ENCODE assay signal across 9 cellular contexts in the genomic region with DNA sequence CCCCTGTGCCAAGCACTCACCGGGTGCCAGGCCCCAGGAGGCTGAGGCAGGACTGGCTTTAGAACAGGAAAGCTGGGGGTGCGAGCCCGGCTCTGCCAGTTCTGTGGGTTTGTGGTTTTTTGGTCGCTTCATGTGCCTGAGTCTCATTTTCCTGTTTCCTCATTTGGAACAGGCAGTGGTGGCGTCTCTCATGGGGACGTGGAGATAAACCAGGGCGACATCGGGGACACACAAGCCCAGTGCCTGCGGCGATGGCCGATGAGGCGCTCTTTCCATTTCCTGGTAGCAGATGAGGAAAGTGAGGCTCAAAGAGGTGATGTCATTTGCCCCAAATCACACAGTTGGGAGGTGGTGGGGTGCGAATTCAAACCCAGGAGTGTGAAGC. TPM values are rescaled to one million over a fixed set of nuclear protein-coding genes. Genes with fewer than 3 reads are reported as not detected.
DNase-seq lines count a peak whose midpoint lies in the region; ATAC-seq and TF ChIP-seq lines count a peak whose summit lies in the region.
"Had no signal": no experiment of that assay in that cellular context is flagged by ENCODE, and none has a peak within 500 bp of the region (broad histone marks: within the 10 kb centered on the region; RNA-seq: fewer than 3 reads in every experiment).

No MANE protein-coding gene starts in this region.

- intact Hi-C loops in esophagus squamous epithelium (cut with DNase I), result no loop called here

- H3K36me3 ChIP-seq in esophagus squamous epithelium (no peaks in the 10 kb centered on the region), BE2C (no peaks in the 10 kb centered on the region)

- no peak for ATAC-seq in HG02571 (IDR thresholded peaks at IDR 0.05; ENCODE audit: unreplicated experiment)

- no peak overlapping the region for H3K4me3 Mint-ChIP-seq in progenitor cell of endocrine pancreas (ENCODE audit: low read depth)

- peak overlapping the region in 3 of 4 donors; percentile 17 to 79 (median 68) for H3K27ac ChIP-seq in esophagus squamous epithelium

- TF ChIP-seq POLR2A in esophagus squamous epithelium (IDR thresholded peaks at IDR 0.05), result no peak

- peaks cover 18% of the 10 kb centered on the region for H3K4me1 Mint-ChIP-seq in progenitor cell of endocrine pancreas (ENCODE audit: low read depth)

- peak overlapping the region in 1 of 4 donors; percentile 12 for H3K4me3 ChIP-seq in esophagus squamous epithelium
- H3K4me3 ChIP-seq in BE2C (ENCODE audit: low read depth, low read length), result no peak overlapping the region

- no peak overlapping the region for H3K27ac Mint-ChIP-seq in progenitor cell of endocrine pancreas

- H3K9me3 ChIP-seq in esophagus squamous epithelium, result no peaks in the 10 kb centered on the region
- H3K9me3 ChIP-seq in BE2C, result no peaks in the 10 kb centered on the region

- WGBS in esophagus squamous epithelium, 2 donors, result 27 to 60% methylated on average over 5 to 12 of the region's 13 CpGs

- peaks cover 3% of the 10 kb centered on the region for H3K9me3 Mint-ChIP-seq in progenitor cell of endocrine pancreas (ENCODE audit: low read depth)

- H3K27me3 ChIP-seq in esophagus squamous epithelium (no peaks in the 10 kb centered on the region), BE2C (no peaks in the 10 kb centered on the region)

- no peak for TF ChIP-seq CTCF in esophagus squamous epithelium (IDR thresholded peaks at IDR 0.05)
- no peak for TF ChIP-seq CTCF in BE2C (IDR thresholded peaks at IDR 0.05; ENCODE audit: low read depth, low read length)
- no peak for TF ChIP-seq CTCF in progenitor cell of endocrine pancreas (IDR thresholded peaks at IDR 0.05; ENCODE audit: unreplicated experiment)

- peaks cover 2% of the 10 kb centered on the region for H3K36me3 Mint-ChIP-seq in progenitor cell of endocrine pancreas (ENCODE audit: insufficient read depth)

- H3K27me3 Mint-ChIP-seq in progenitor cell of endocrine pancreas, result no peaks in the 10 kb centered on the region

- H3K4me1 ChIP-seq in esophagus squamous epithelium (peaks cover 0 to 51% (median 30%) of the 10 kb centered on the region in 3 donors), BE2C (peaks cover 12% of the 10 kb centered on the region)

- DNase-seq in Kasumi-1 (lab: John Stamatoyannopoulos, UW) (peak; percentile 80 to 81), esophagus squamous epithelium (lab: John Stamatoyannopoulos, UW) (no peak), BE2C (no peak), progenitor cell of endocrine pancreas (ENCODE audit: low spot score, unreplicated experiment) (no peak), midbrain (lab: John Stamatoyannopoulos, UW) (no peak)
- DNase-seq in activated CD4-positive, alpha-beta T cell treated with anti-CD3 and anti-CD28 coated beads for 1 hour, result peak; percentile 43
- DNase-seq in stimulated activated CD8-positive, alpha-beta memory T cell treated with anti-CD3 and anti-CD28 coated beads, Interleukin-4, amount 100 ng/mL, for 48 hours, result peak; percentile 76
- DNase-seq: NCI-H1105 treated with DMSO at 0.1 percent for 48 hours had no signal

RNA-seq across cellular contexts. Expression of a gene that starts 20.8 kb away (rescaled TPM):
- 10 to 100 TPM in 1 of 4 donors, 1 to 10 TPM in 3; 1.1 to 13.0 (median 4.2) TPM for total RNA-seq in esophagus squamous epithelium
- 39.6 TPM for polyA plus RNA-seq in BE2C (2012; ENCODE audit: insufficient read depth, insufficient read length, low read depth)
- 60.4 and 64.3 TPM in 2 replicates for total RNA-seq in progenitor cell of endocrine pancreas

Comparison
In these comparisons a context has a peak if more than half of its experiments do, and no peak if none do; other contexts are left out.
1. DNase-seq: peak in Kasumi-1 (2 of 2), activated CD4-positive, alpha-beta T cell treated with anti-CD3 and anti-CD28 coated beads for 1 hour (single experiment) and stimulated activated CD8-positive, alpha-beta memory T cell treated with anti-CD3 and anti-CD28 coated beads, Interleukin-4, amount 100 ng/mL, for 48 hours (single experiment); none in esophagus squamous epithelium (single experiment), BE2C (single experiment), progenitor cell of endocrine pancreas (single experiment) and midbrain (single experiment).